ENCODE assay signal across 12 cellular contexts in the genomic region with DNA sequence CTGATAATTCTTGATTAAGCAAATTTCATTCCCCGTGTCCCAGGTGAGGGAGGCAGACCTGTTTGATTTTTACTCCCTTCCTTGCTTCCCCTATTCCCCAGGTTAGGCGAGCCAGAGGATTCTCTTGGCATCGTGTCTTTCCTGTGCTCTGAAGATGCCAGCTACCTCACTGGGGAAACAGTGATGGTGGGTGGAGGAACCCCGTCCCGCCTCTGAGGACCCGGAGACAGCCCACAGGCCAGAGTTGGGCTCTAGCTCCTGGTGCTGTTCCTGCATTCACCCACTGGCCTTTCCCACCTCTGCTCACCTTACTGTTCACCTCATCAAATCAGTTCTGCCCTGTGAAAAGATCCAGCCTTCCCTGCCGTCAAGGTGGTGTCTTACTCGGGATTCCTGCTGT. TPM values are rescaled to one million over a fixed set of nuclear protein-coding genes. Genes with fewer than 3 reads are reported as not detected.
DNase-seq lines count a peak whose midpoint lies in the region; ATAC-seq, FAIRE-seq and TF ChIP-seq lines count a peak whose summit lies in the region.
"Not testable (repeated sequence)": the region's sequence is repeated elsewhere in the genome, so short reads cannot be mapped to it uniquely, and the experiment has no call there.
"Had no signal": no experiment of that assay in that cellular context is flagged by ENCODE, and none has a peak within 500 bp of the region (broad histone marks: within the 10 kb centered on the region; RNA-seq: fewer than 3 reads in every experiment).

No MANE protein-coding gene starts in this region.

- H3K56ac ChIP-seq in H1 (replicated peaks; ENCODE audit: insufficient read length, low read depth, low read length) = not testable (repeated sequence)

- H3K27ac ChIP-seq in H1 (ENCODE audit: low read depth, low read length) = not testable (repeated sequence)

- H3K4me3 ChIP-seq in Caco-2 (ENCODE audit: low read depth, low read length); Loucy (ENCODE audit: low read length, poor library complexity, severe bottlenecking): not testable (repeated sequence)
- H3K4me3 ChIP-seq in H1 (ENCODE audit: extremely low read depth in 1 of 4, insufficient read depth in 2 of 4, low read depth in 3 of 4, low read length in 4 of 4) = peak overlapping the region in 2 of 4 experiments; percentile 56 to 82; a peak in 3 of 8 replicates

- not testable (repeated sequence) for H3K18ac ChIP-seq in H1 (ENCODE audit: extremely low read depth, low read length)

- H3K27me3 ChIP-seq in Caco-2 (replicated peaks; ENCODE audit: control insufficient read depth, insufficient read depth, low read length); Loucy (ENCODE audit: insufficient read depth, low read length, poor library complexity, severe bottlenecking); H1 (replicated peaks in 1 of 4; ENCODE audit: control insufficient read depth in 3 of 4, extremely low read depth in 1 of 4, insufficient read depth in 3 of 4, low read length in 3 of 4): not testable (repeated sequence)

- not testable (repeated sequence) for TF ChIP-seq RAD21 in H1 (IDR thresholded peaks at IDR 0.05 in 1 of 2, conservative IDR thresholded peaks at IDR 0.05 in 1 of 2; ENCODE audit: low read depth in 2 of 2, low read length in 2 of 2)

- H3K36me3 ChIP-seq in Caco-2 (ENCODE audit: control insufficient read depth, insufficient read depth, low read length); Loucy (ENCODE audit: insufficient read depth, low read length); H1 (ENCODE audit: control insufficient read depth in 2 of 4, insufficient read depth in 4 of 4, low read length in 3 of 4): not testable (repeated sequence)

- H3K27me3 Mint-ChIP-seq in Caco-2 (ENCODE audit: insufficient read depth, unreplicated experiment) = peaks cover 15% of the 10 kb centered on the region
- H3K27me3 Mint-ChIP-seq in activated CD8-positive, alpha-beta T cell treated with anti-CD3 and anti-CD28 coated beads for 36 hours = not testable (repeated sequence)
- peaks cover 41% of the 10 kb centered on the region for H3K27me3 Mint-ChIP-seq in activated naive CD8-positive, alpha-beta T cell treated with anti-CD3 and anti-CD28 coated beads, Interleukin-2, amount 10 ng/mL, durations not matched to agents 7 days and 5 days
- H3K27me3 Mint-ChIP-seq in osteocyte (ENCODE audit: unreplicated experiment) = peaks cover 59% of the 10 kb centered on the region

- not testable (repeated sequence) for H3K27ac Mint-ChIP-seq in Caco-2 (ENCODE audit: unreplicated experiment); activated CD8-positive, alpha-beta T cell treated with anti-CD3 and anti-CD28 coated beads for 36 hours; activated naive CD8-positive, alpha-beta T cell treated with anti-CD3 and anti-CD28 coated beads, Interleukin-2, amount 10 ng/mL, durations not matched to agents 7 days and 5 days
- H3K27ac Mint-ChIP-seq in osteocyte (ENCODE audit: unreplicated experiment) = peak overlapping the region; percentile 27

- CTCF ChIA-PET in Caco-2 (lab: Charles Lee) = not testable (repeated sequence)
- CTCF ChIA-PET in activated CD8-positive, alpha-beta T cell treated with anti-CD3 and anti-CD28 coated beads for 36 hours (lab: Charles Lee) = interaction anchor here (1.3 to 3.8 kb wide), 4 partner anchors 41 to 419 kb away, joined by 4 to 35 read pairs (median 6); partner anchors contain the start of gene PCK2
- CTCF ChIA-PET in H1 (lab: Charles Lee; ENCODE audit: partially characterized antibody) = interaction anchor here (1.2 to 9.6 kb wide), 3 partner anchors 9 to 40 kb away, joined by 4 to 234 read pairs (median 5); partner anchors contain the start of gene PCK2

- POLR2A ChIA-PET in Caco-2 (lab: Charles Lee) (interaction anchor here (1.2 kb wide), 1 partner anchor 64 kb away, joined by 5 read pairs; the partner anchor contains the start of genes DCAF11 and NRL), H1 (lab: Charles Lee; ENCODE audit: partially characterized antibody) (interaction anchor here (0.8 to 8.0 kb wide), 7 partner anchors 11 to 55 kb away, joined by 3 to 57 read pairs (median 4); partner anchors contain the start of gene PCK2)
- POLR2A ChIA-PET in activated CD8-positive, alpha-beta T cell treated with anti-CD3 and anti-CD28 coated beads for 36 hours (lab: Charles Lee) = interaction anchor here (0.9 to 1.3 kb wide), 2 partner anchors 29 to 192 kb away, joined by 3 read pairs; partner anchors contain the start of gene TINF2
- POLR2A ChIA-PET in activated naive CD8-positive, alpha-beta T cell treated with anti-CD3 and anti-CD28 coated beads, Interleukin-2, amount 10 ng/mL, durations not matched to agents 7 days and 5 days (lab: Charles Lee) = not testable (repeated sequence)

- not testable (repeated sequence) for H3K23me2 ChIP-seq in H1 (ENCODE audit: low read depth, low read length)

- H2BK5ac ChIP-seq in H1 (ENCODE audit: low read depth, low read length) = not testable (repeated sequence)

- not testable (repeated sequence) for H2BK15ac ChIP-seq in H1 (ENCODE audit: low read length)

- H3K4me1 Mint-ChIP-seq in Caco-2 (ENCODE audit: low read depth, unreplicated experiment); osteocyte (ENCODE audit: unreplicated experiment): not testable (repeated sequence)
- peaks cover 19% of the 10 kb centered on the region for H3K4me1 Mint-ChIP-seq in activated CD8-positive, alpha-beta T cell treated with anti-CD3 and anti-CD28 coated beads for 36 hours (ENCODE audit: low read depth)
- peaks cover 12% of the 10 kb centered on the region for H3K4me1 Mint-ChIP-seq in activated naive CD8-positive, alpha-beta T cell treated with anti-CD3 and anti-CD28 coated beads, Interleukin-2, amount 10 ng/mL, durations not matched to agents 7 days and 5 days

- ATAC-seq in activated CD8-positive, alpha-beta T cell treated with anti-CD3 and anti-CD28 coated beads for 36 hours; activated naive CD8-positive, alpha-beta T cell treated with anti-CD3 and anti-CD28 coated beads, Interleukin-2, amount 10 ng/mL, durations not matched to agents 7 days and 5 days (ENCODE audit: low read depth): not testable (repeated sequence)

- TF ChIP-seq POLR2A in H1 (IDR thresholded peaks at IDR 0.05; ENCODE audit: control extremely low read depth in 1 of 2, low read depth in 2 of 2, low read length in 2 of 2) = not testable (repeated sequence)

- H3K79me1 ChIP-seq in H1 (ENCODE audit: low read depth, low read length) = not testable (repeated sequence)

- not testable (repeated sequence) for BruUV-seq in Caco-2 (replicated peaks; lab: Mats Ljungman, UMichigan)

- H4K91ac ChIP-seq in H1 (replicated peaks; ENCODE audit: insufficient read length, low read length) = not testable (repeated sequence)

- not testable (repeated sequence) for TF ChIP-seq EP300 in H1 (IDR thresholded peaks at IDR 0.05; ENCODE audit: borderline replicate concordance in 1 of 2, low read depth in 2 of 2, low read length in 2 of 2)

- H3K9ac ChIP-seq in Loucy (ENCODE audit: low read depth, low read length, poor library complexity, severe bottlenecking) (peak overlapping the region; percentile 81), H1 (replicated peaks in 1 of 4; ENCODE audit: extremely low read depth in 1 of 4, low read depth in 3 of 4, low read length in 3 of 4) (peak overlapping the region in 1 of 4 experiments; percentile 19; a peak in 1 of 7 replicates)

- not testable (repeated sequence) for H2BK120ac ChIP-seq in H1 (replicated peaks; ENCODE audit: low read depth, low read length)

- not testable (repeated sequence) for H4K20me1 ChIP-seq in Loucy (ENCODE audit: insufficient read depth, low read length, poor library complexity, severe bottlenecking); H1 (replicated peaks in 1 of 2; ENCODE audit: control insufficient read depth in 1 of 2, insufficient read depth in 2 of 2, low read length in 2 of 2)

- H3K4me3 Mint-ChIP-seq in Caco-2 (ENCODE audit: unreplicated experiment) = peak overlapping the region; percentile 74
- peak overlapping the region; percentile 67 for H3K4me3 Mint-ChIP-seq in activated CD8-positive, alpha-beta T cell treated with anti-CD3 and anti-CD28 coated beads for 36 hours
- H3K4me3 Mint-ChIP-seq in activated naive CD8-positive, alpha-beta T cell treated with anti-CD3 and anti-CD28 coated beads, Interleukin-2, amount 10 ng/mL, durations not matched to agents 7 days and 5 days = peak overlapping the region; percentile 69
- peak overlapping the region; percentile 73 for H3K4me3 Mint-ChIP-seq in osteocyte (ENCODE audit: unreplicated experiment)

- H3K23ac ChIP-seq in H1 (ENCODE audit: insufficient read length) = not testable (repeated sequence)

- H3K4me1 ChIP-seq in Caco-2; H1 (replicated peaks in 1 of 4; ENCODE audit: control insufficient read depth in 3 of 4, insufficient read depth in 4 of 4, low read length in 3 of 4): not testable (repeated sequence)
- H3K4me1 ChIP-seq in Loucy (ENCODE audit: insufficient read depth, low read length, poor library complexity, severe bottlenecking) = peaks cover 17% of the 10 kb centered on the region

- 68% methylated on average over 8 of the region's 8 CpGs; no CpG with 5 or more reads in 1 of the 2 experiments for WGBS in H1 (ENCODE audit: extremely low coverage in 1 of 2, insufficient coverage in 1 of 2, insufficient read length in 1 of 2, insufficient replicate concordance in 2 of 2, low coverage in 1 of 2, low lambda C conversion rate in 2 of 2, missing lambda C conversion rate in 1 of 2), 2 experiments

- not testable (repeated sequence) for H3K9me2 ChIP-seq in Loucy (replicated peaks; ENCODE audit: low read depth, low read length)

- H2AFZ ChIP-seq in Loucy (ENCODE audit: low read length); H1 (ENCODE audit: low read length): not testable (repeated sequence)

- DNase-seq in Caco-2; activated CD8-positive, alpha-beta T cell treated with anti-CD3 and anti-CD28 coated beads for 36 hours; activated naive CD8-positive, alpha-beta T cell treated with anti-CD3 and anti-CD28 coated beads, Interleukin-2, amount 10 ng/mL, durations not matched to agents 7 days and 5 days; H1 (ENCODE audit: low read depth in 1 of 2, low spot score in 2 of 2); osteocyte (ENCODE audit: extremely low spot score, unreplicated experiment): not testable (repeated sequence)
- peak; percentile 33 for DNase-seq in mesenteric fat pad (ENCODE audit: low spot score)

- not testable (repeated sequence) for H3K79me2 ChIP-seq in Loucy (ENCODE audit: insufficient read depth, low read length); H1 (ENCODE audit: control insufficient read depth in 1 of 2, insufficient read depth in 2 of 2, low read length in 2 of 2)

- H3K4me2 ChIP-seq in Loucy (ENCODE audit: low read depth, low read length, poor library complexity, severe bottlenecking) (peak overlapping the region; percentile 100), H1 (ENCODE audit: insufficient read depth in 1 of 2, low read depth in 2 of 2, low read length in 2 of 2) (peak overlapping the region; percentile 89 to 99)

- intact Hi-C loops in Caco-2 (cut with micrococcal nuclease; ENCODE audit: unreplicated experiment); activated CD8-positive, alpha-beta T cell treated with anti-CD3 and anti-CD28 coated beads for 36 hours (cut with micrococcal nuclease): not testable (repeated sequence)

- not testable (repeated sequence) for H3K36me3 Mint-ChIP-seq in Caco-2 (ENCODE audit: insufficient read depth, unreplicated experiment); activated CD8-positive, alpha-beta T cell treated with anti-CD3 and anti-CD28 coated beads for 36 hours (ENCODE audit: low read depth); activated naive CD8-positive, alpha-beta T cell treated with anti-CD3 and anti-CD28 coated beads, Interleukin-2, amount 10 ng/mL, durations not matched to agents 7 days and 5 days; osteocyte (ENCODE audit: unreplicated experiment)

- H3K9me3 ChIP-seq in Caco-2; Loucy (ENCODE audit: insufficient read depth, low read depth, low read length); H1 (ENCODE audit: insufficient read depth in 2 of 2, low read depth in 1 of 2, low read length in 1 of 2): not testable (repeated sequence)

- 0 out of 2 replicates have a peak overlapping the region, but pooled peaks have one; percentile 15 for H4K8ac ChIP-seq in H1 (ENCODE audit: extremely low read depth, insufficient read depth, low read length)

- H3K4ac ChIP-seq in H1 (replicated peaks; ENCODE audit: insufficient read length, low read depth, low read length) = not testable (repeated sequence)

- not testable (repeated sequence) for H3F3A ChIP-seq in Loucy (ENCODE audit: low read depth)

- FAIRE-seq in H1 (lab: Jason Lieb, UNC) = not testable (repeated sequence)

- not testable (repeated sequence) for H4K5ac ChIP-seq in H1 (ENCODE audit: insufficient read length, low read depth, low read length)

- not testable (repeated sequence) for H2BK12ac ChIP-seq in H1 (ENCODE audit: low read depth, low read length)

- not testable (repeated sequence) for TF ChIP-seq CTCF in Caco-2 (IDR thresholded peaks at IDR 0.05; ENCODE audit: insufficient read depth in 1 of 2, low read depth in 1 of 2, low read length in 1 of 2, severe bottlenecking in 1 of 2, unreplicated experiment in 1 of 2); Loucy (conservative IDR thresholded peaks at IDR 0.05; ENCODE audit: low read length); activated CD8-positive, alpha-beta T cell treated with anti-CD3 and anti-CD28 coated beads for 36 hours (IDR thresholded peaks at IDR 0.05); H1 (IDR thresholded peaks at IDR 0.05; ENCODE audit: control extremely low read depth in 1 of 3, insufficient read depth in 1 of 3, low read depth in 1 of 3, low read length in 3 of 3); osteocyte (IDR thresholded peaks at IDR 0.05)

- not testable (repeated sequence) for H3K14ac ChIP-seq in H1 (ENCODE audit: insufficient read length)

- H3K9me3 Mint-ChIP-seq in Caco-2 (ENCODE audit: unreplicated experiment); activated CD8-positive, alpha-beta T cell treated with anti-CD3 and anti-CD28 coated beads for 36 hours; activated naive CD8-positive, alpha-beta T cell treated with anti-CD3 and anti-CD28 coated beads, Interleukin-2, amount 10 ng/mL, durations not matched to agents 7 days and 5 days; osteocyte (ENCODE audit: unreplicated experiment): not testable (repeated sequence)

- H2AK5ac ChIP-seq in H1 (ENCODE audit: low read depth, low read length) = not testable (repeated sequence)

- H2BK20ac ChIP-seq in H1 (ENCODE audit: low read length) = not testable (repeated sequence)

RNA-seq across cellular contexts. Expression of gene CARMIL3, which starts 1.1 kb away (rescaled TPM):
- total RNA-seq in Caco-2 (2022) (0.88 and 1.00 TPM in 2 replicates), mesenteric fat pad (0.61 TPM), osteocyte (0.31 and 0.35 TPM in 2 replicates)
- under 1 TPM; 0.63 to 0.83 TPM for total RNA-seq in activated CD8-positive, alpha-beta T cell treated with anti-CD3 and anti-CD28 coated beads for 36 hours
- under 1 TPM; 0.80 to 0.91 TPM for total RNA-seq in activated naive CD8-positive, alpha-beta T cell treated with anti-CD3 and anti-CD28 coated beads, Interleukin-2, amount 10 ng/mL, durations not matched to agents 7 days and 5 days
- total RNA-seq in H1 (2021; fragmentation: NEBNext Ultra II Directional; extraction: Animal tissue kit (Norgen Biotek cat#: 25700)) = 8.5 and 9.0 TPM in 2 replicates
- 6.0 and 7.8 TPM in 2 replicates for polyA plus RNA-seq in H1 (2011; rRNA removed)
- 6.2 TPM for polyA plus RNA-seq in H1 (2011; cell fraction: cytosol; rRNA removed)
- 66.0 TPM for polyA plus RNA-seq in H1 (2011; cell fraction: nucleus; rRNA removed)
- polyA plus RNA-seq in H1 (2012, experiment 1 of 2) = 8.3 to 9.7 TPM (median 9.4 TPM) in 4 replicates
- 4.6 TPM for polyA plus RNA-seq in H1 (2012, experiment 2 of 2)
- polyA plus RNA-seq in H1 (2013, experiment 1 of 2) = 4.0 TPM
- polyA plus RNA-seq in H1 (2013, experiment 2 of 2) = 3.4 TPM
- 9.5 and 11.4 TPM in 2 replicates for polyA minus RNA-seq in H1 (2011; rRNA and poly(A)+ RNA removed)
- 3.9 TPM for polyA minus RNA-seq in H1 (2011; cell fraction: cytosol; rRNA and poly(A)+ RNA removed)
- 17.4 TPM for polyA minus RNA-seq in H1 (2011; cell fraction: nucleus; rRNA and poly(A)+ RNA removed)
- total RNA-seq: PC-3 had no signal

RNA-seq across cellular contexts. Expression of gene CPNE6, which starts 20.6 kb away (rescaled TPM):
- total RNA-seq in Caco-2 (2022) = not detected in 2 replicates
- not detected for total RNA-seq in activated CD8-positive, alpha-beta T cell treated with anti-CD3 and anti-CD28 coated beads for 36 hours
- under 1 TPM in 1 of 2 experiments, not detected in 1; 0.14 TPM for total RNA-seq in activated naive CD8-positive, alpha-beta T cell treated with anti-CD3 and anti-CD28 coated beads, Interleukin-2, amount 10 ng/mL, durations not matched to agents 7 days and 5 days
- not detected in 2 replicates for total RNA-seq in H1 (2021; fragmentation: NEBNext Ultra II Directional; extraction: Animal tissue kit (Norgen Biotek cat#: 25700))
- polyA plus RNA-seq in H1 (2011; rRNA removed) = 0.02 and 0.05 TPM in 2 replicates
- not detected for polyA plus RNA-seq in H1 (2011; cell fraction: cytosol; rRNA removed)
- polyA plus RNA-seq in H1 (2011; cell fraction: nucleus; rRNA removed) = 0.81 TPM
- polyA plus RNA-seq in H1 (2012, experiment 1 of 2) = not detected in 4 replicates
- polyA plus RNA-seq in H1 (2012, experiment 2 of 2) = not detected
- 0.04 TPM for polyA plus RNA-seq in H1 (2013, experiment 1 of 2)
- not detected for polyA plus RNA-seq in H1 (2013, experiment 2 of 2)
- 0.07 TPM in 1 of 2 replicates, not detected in the other for polyA minus RNA-seq in H1 (2011; rRNA and poly(A)+ RNA removed)
- not detected for polyA minus RNA-seq in H1 (2011; cell fraction: cytosol; rRNA and poly(A)+ RNA removed)
- polyA minus RNA-seq in H1 (2011; cell fraction: nucleus; rRNA and poly(A)+ RNA removed) = not detected
- not detected for total RNA-seq in mesenteric fat pad
- total RNA-seq in osteocyte = not detected in 2 replicates
- total RNA-seq: left ventricle myocardium inferior, LHCN-M2, PC-3, Right ventricle myocardium inferior, skeletal muscle tissue had no signal

RNA-seq across cellular contexts. Expression of gene PCK2, which starts 43.4 kb away (rescaled TPM):
- total RNA-seq in Caco-2 (2022) = 132 and 146 TPM in 2 replicates
- total RNA-seq in activated CD8-positive, alpha-beta T cell treated with anti-CD3 and anti-CD28 coated beads for 36 hours = 10 to 100 TPM; 90.3 to 93.1 TPM
- total RNA-seq in activated naive CD8-positive, alpha-beta T cell treated with anti-CD3 and anti-CD28 coated beads, Interleukin-2, amount 10 ng/mL, durations not matched to agents 7 days and 5 days = 10 to 100 TPM; 47.4 to 50.6 TPM
- 79.3 and 81.9 TPM in 2 replicates for total RNA-seq in H1 (2021; fragmentation: NEBNext Ultra II Directional; extraction: Animal tissue kit (Norgen Biotek cat#: 25700))
- polyA plus RNA-seq in H1 (2011; rRNA removed) = 115 and 221 TPM in 2 replicates
- polyA plus RNA-seq in H1 (2011; cell fraction: cytosol; rRNA removed) = 165 TPM
- polyA plus RNA-seq in H1 (2011; cell fraction: nucleus; rRNA removed) = 263 TPM
- polyA plus RNA-seq in H1 (2012, experiment 1 of 2) = 63.9 to 105 TPM (median 99.4 TPM) in 4 replicates
- polyA plus RNA-seq in H1 (2012, experiment 2 of 2) = 105 TPM
- polyA plus RNA-seq in H1 (2013, experiment 1 of 2) = 67.3 TPM
- 67.0 TPM for polyA plus RNA-seq in H1 (2013, experiment 2 of 2)
- 75.2 and 96.9 TPM in 2 replicates for polyA minus RNA-seq in H1 (2011; rRNA and poly(A)+ RNA removed)
- 79.0 TPM for polyA minus RNA-seq in H1 (2011; cell fraction: cytosol; rRNA and poly(A)+ RNA removed)
- 63.1 TPM for polyA minus RNA-seq in H1 (2011; cell fraction: nucleus; rRNA and poly(A)+ RNA removed)
- 39.1 TPM for total RNA-seq in mesenteric fat pad
- 66.0 and 75.1 TPM in 2 replicates for total RNA-seq in osteocyte
